Comparison of ENCODE assay signal across 26 cellular contexts in the genomic region with DNA sequence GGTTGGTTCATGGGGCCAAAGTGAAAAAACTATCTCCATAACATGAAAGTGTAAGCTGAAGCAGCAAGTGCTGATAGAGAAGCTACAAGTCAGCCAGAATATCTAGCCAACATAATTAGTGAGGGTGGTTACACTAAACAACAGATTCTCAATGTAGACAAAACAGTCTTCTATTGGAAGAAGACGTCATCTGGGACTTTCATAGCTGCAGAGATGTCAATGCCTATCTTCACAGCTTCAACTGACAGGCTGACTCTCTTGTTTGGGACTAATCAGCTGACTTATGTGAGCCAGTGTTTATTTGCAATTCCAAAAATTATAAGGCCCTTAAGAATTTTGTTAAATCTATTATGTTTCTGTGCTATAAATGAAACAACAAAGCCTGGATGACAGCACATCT.
"Had no signal": no experiment of that assay in that cellular context is flagged by ENCODE, and none has a peak within 500 bp of the region (broad histone marks: within the 10 kb centered on the region; RNA-seq: fewer than 3 reads in every experiment).

No MANE protein-coding gene starts in this region.

- H3K27ac Mint-ChIP-seq: activated CD4-positive, alpha-beta T cell treated with anti-CD3 and anti-CD28 coated beads, Interleukin-2, amount 10 ng/mL, durations not matched to agents 24 days and 14 days; activated CD8-positive, alpha-beta T cell treated with anti-CD3 and anti-CD28 coated beads for 36 hours; activated naive CD4-positive, alpha-beta T cell treated with anti-CD3 and anti-CD28 coated beads, Interleukin-2, amount 50 U/mL, for 24 hours; activated naive CD8-positive, alpha-beta T cell treated with anti-CD3 and anti-CD28 coated beads, Interleukin-2, amount 10 ng/mL, durations not matched to agents 7 days and 5 days; activated T-cell treated with anti-CD3 and anti-CD28 coated beads, Interleukin-2, amount 50 U/mL, for 72 hours; activated T-helper 17 cell treated with anti-CD3 and anti-CD28 coated beads, Interleukin-2, amount 50 U/mL, for 72 hours had no signal

- H3K27me3 Mint-ChIP-seq: activated CD8-positive, alpha-beta T cell treated with anti-CD3 and anti-CD28 coated beads for 36 hours; activated naive CD4-positive, alpha-beta T cell treated with anti-CD3 and anti-CD28 coated beads, Interleukin-2, amount 50 U/mL, for 24 hours; activated naive CD8-positive, alpha-beta T cell treated with anti-CD3 and anti-CD28 coated beads, Interleukin-2, amount 10 ng/mL, durations not matched to agents 7 days and 5 days; activated T-helper 17 cell treated with anti-CD3 and anti-CD28 coated beads, Interleukin-2, amount 50 U/mL, for 72 hours had no signal

- ATAC-seq: body of pancreas, Right ventricle myocardium inferior had no signal

- DNase-seq: activated CD4-positive, alpha-beta T cell treated with anti-CD3 and anti-CD28 coated beads, Interleukin-2, amount 10 ng/mL, durations not matched to agents 24 days and 14 days; activated CD4-positive, alpha-beta T cell treated with anti-CD3 and anti-CD28 coated beads, Interleukin-2, amount 50 U/mL, for 4 hours; activated CD8-positive, alpha-beta T cell treated with anti-CD3 and anti-CD28 coated beads for 36 hours; activated effector memory CD4-positive, alpha-beta T cell treated with anti-CD3 and anti-CD28 coated beads, Interleukin-2, amount 50 U/mL, for 16 hours; activated naive CD4-positive, alpha-beta T cell; activated naive CD8-positive, alpha-beta T cell treated with anti-CD3 and anti-CD28 coated beads, Interleukin-2, amount 10 ng/mL, durations not matched to agents 7 days and 5 days; activated T-cell treated with anti-CD3 and anti-CD28 coated beads, Interleukin-2, amount 50 U/mL, for 1 hour; activated T-cell treated with anti-CD3 and anti-CD28 coated beads, Interleukin-2, amount 50 U/mL, for 72 hours; body of pancreas; Karpas-422; KBM-7; NCI-H1105; NCI-H1436; NCI-H1694; NCI-H1930; NCI-H2081 treated with DMSO at 0.1 percent for 48 hours; NCI-H226; NCI-H524 treated with DMSO at 0.1 percent for 48 hours; PC-9; SIG-M5; T1000 had no signal

- H3K4me3 Mint-ChIP-seq: activated CD4-positive, alpha-beta T cell treated with anti-CD3 and anti-CD28 coated beads, Interleukin-2, amount 10 ng/mL, durations not matched to agents 24 days and 14 days; activated CD8-positive, alpha-beta T cell treated with anti-CD3 and anti-CD28 coated beads for 36 hours; activated naive CD4-positive, alpha-beta T cell treated with anti-CD3 and anti-CD28 coated beads, Interleukin-2, amount 50 U/mL, for 24 hours; activated naive CD8-positive, alpha-beta T cell treated with anti-CD3 and anti-CD28 coated beads, Interleukin-2, amount 10 ng/mL, durations not matched to agents 7 days and 5 days; activated T-cell treated with anti-CD3 and anti-CD28 coated beads, Interleukin-2, amount 50 U/mL, for 72 hours; activated T-helper 17 cell treated with anti-CD3 and anti-CD28 coated beads, Interleukin-2, amount 50 U/mL, for 72 hours had no signal

- H3K27ac ChIP-seq: body of pancreas, breast epithelium, PC-9, RWPE1 had no signal
